ENCODE assay signal across 14 cellular contexts in genomic region chrX:133859860-133860259, GRCh38.
DNase-seq lines count a peak whose midpoint lies in the region; ATAC-seq and TF ChIP-seq lines count a peak whose summit lies in the region.
"Had no signal": no experiment of that assay in that cellular context is flagged by ENCODE, and none has a peak within 500 bp of the region (broad histone marks: within the 10 kb centered on the region; RNA-seq: fewer than 3 reads in every experiment).

No MANE protein-coding gene starts in this region.

- in situ Hi-C loops in brain microvascular endothelial cell (cut with HindIII; ENCODE audit: low pct_ligation_motif_present, low sequenced_read_pairs) = no loop called here

- H3K4me3 ChIP-seq in brain microvascular endothelial cell (ENCODE audit: low read depth, low read length) = no peak overlapping the region
- H3K4me3 ChIP-seq in mesenchymal stem cell (ENCODE audit: insufficient read depth in 1 of 2, low read depth in 1 of 2, low read length in 2 of 2) = no peak overlapping the region
- H3K4me3 ChIP-seq: tibial nerve had no signal

- no peak overlapping the region for H3K4me2 ChIP-seq in mesenchymal stem cell (ENCODE audit: low read length, poor library complexity, severe bottlenecking)

- no peak overlapping the region for H3K18ac ChIP-seq in mesenchymal stem cell (ENCODE audit: low read depth in 1 of 2, low read length in 2 of 2)

- H2BK12ac ChIP-seq in mesenchymal stem cell (ENCODE audit: low read length in 2 of 2) = no peak overlapping the region

- no peak for TF ChIP-seq CTCF in brain microvascular endothelial cell (IDR thresholded peaks at IDR 0.05; ENCODE audit: low read depth, low read length, missing control alignments)

- H4K8ac ChIP-seq in mesenchymal stem cell (ENCODE audit: low read length) = no peak overlapping the region

- H2BK15ac ChIP-seq in mesenchymal stem cell (ENCODE audit: low read depth, poor library complexity, severe bottlenecking) = no peak overlapping the region

- no peak overlapping the region for H3K23ac ChIP-seq in mesenchymal stem cell (ENCODE audit: low read length in 2 of 2)

- no peak for ATAC-seq in HG03039 (IDR thresholded peaks at IDR 0.05; ENCODE audit: unreplicated experiment)
- no peak for ATAC-seq in GM21529 (IDR thresholded peaks at IDR 0.05; ENCODE audit: unreplicated experiment)
- ATAC-seq: HCT116, T-helper 17 cell had no signal

- H2BK120ac ChIP-seq in mesenchymal stem cell (ENCODE audit: low read depth, low read length) = no peak overlapping the region

- H2AK5ac ChIP-seq in mesenchymal stem cell (ENCODE audit: low read length, severe bottlenecking) = no peak overlapping the region

- H3K79me1 ChIP-seq in mesenchymal stem cell (replicated peaks; ENCODE audit: low read length, poor library complexity, severe bottlenecking) = no peaks in the 10 kb centered on the region

- H3K27me3 ChIP-seq in brain microvascular endothelial cell (replicated peaks) = no peaks in the 10 kb centered on the region
- H3K27me3 ChIP-seq in mesenchymal stem cell (ENCODE audit: control insufficient read depth in 1 of 2, insufficient read depth in 1 of 2, low read length in 2 of 2) = no peaks in the 10 kb centered on the region

- no peak overlapping the region for H3K27ac ChIP-seq in brain microvascular endothelial cell
- no peak overlapping the region for H3K27ac ChIP-seq in mesenchymal stem cell (ENCODE audit: low read length, poor library complexity, severe bottlenecking)
- H3K27ac ChIP-seq: C4-2B had no signal

- H3K4me1 ChIP-seq in mesenchymal stem cell (ENCODE audit: control insufficient read depth, insufficient read depth, low read depth, low read length) = no peaks in the 10 kb centered on the region
- H3K4me1 ChIP-seq: tibial nerve had no signal

- H3K9me3 ChIP-seq in mesenchymal stem cell (ENCODE audit: control insufficient read depth, low read length) = no peaks in the 10 kb centered on the region
- H3K9me3 ChIP-seq: tibial nerve had no signal

- 88% methylated on average over 7 of the region's 7 CpGs for WGBS in mesenchymal stem cell

- no peak overlapping the region for H2AFZ ChIP-seq in mesenchymal stem cell (ENCODE audit: low read depth, low read length)

- no peaks in the 10 kb centered on the region for H3K36me3 ChIP-seq in brain microvascular endothelial cell (replicated peaks)
- H3K36me3 ChIP-seq in mesenchymal stem cell (ENCODE audit: control insufficient read depth in 1 of 2, insufficient read depth in 2 of 2, low read depth in 1 of 2, low read length in 2 of 2) = no peaks in the 10 kb centered on the region
- H3K36me3 ChIP-seq: tibial nerve had no signal

- DNase-seq in COLO668 (lab: John Stamatoyannopoulos, UW; ENCODE audit: unreplicated experiment) (peak; percentile 6), NCI-H1105 treated with DMSO at 0.1 percent for 48 hours (lab: John Stamatoyannopoulos, UW) (peak; percentile 59), brain microvascular endothelial cell (peak; percentile 22), mesenchymal stem cell (no peak), 8988T (no peak), C1 segment of cervical spinal cord (lab: John Stamatoyannopoulos, UW) (no peak)
- DNase-seq: activated naive CD4-positive, alpha-beta T cell treated with anti-CD3 and anti-CD28 coated beads, Interleukin-2, amount 50 U/mL, for 16 hours; effector CD4-positive, alpha-beta T cell; T-helper 17 cell had no signal

- no peak overlapping the region for H4K91ac ChIP-seq in mesenchymal stem cell (ENCODE audit: low read length)

- H3K4ac ChIP-seq in mesenchymal stem cell (ENCODE audit: low read depth in 1 of 2, low read length in 2 of 2) = no peak overlapping the region

- H3K14ac ChIP-seq in mesenchymal stem cell (ENCODE audit: low read length in 2 of 2) = no peak overlapping the region

- H2BK5ac ChIP-seq in mesenchymal stem cell (ENCODE audit: low read depth, low read length, poor library complexity, severe bottlenecking) = no peak overlapping the region

- H3K9ac ChIP-seq in mesenchymal stem cell (ENCODE audit: low read length) = peak overlapping the region; percentile 75

Comparison
In these comparisons a context has a peak if more than half of its experiments do, and no peak if none do; other contexts are left out.
1. DNase-seq: peak in COLO668 (single experiment), NCI-H1105 treated with DMSO at 0.1 percent for 48 hours (single experiment) and brain microvascular endothelial cell (single experiment); none in mesenchymal stem cell (single experiment), 8988T (single experiment) and C1 segment of cervical spinal cord (0 of 14).